In the genomic region with DNA sequence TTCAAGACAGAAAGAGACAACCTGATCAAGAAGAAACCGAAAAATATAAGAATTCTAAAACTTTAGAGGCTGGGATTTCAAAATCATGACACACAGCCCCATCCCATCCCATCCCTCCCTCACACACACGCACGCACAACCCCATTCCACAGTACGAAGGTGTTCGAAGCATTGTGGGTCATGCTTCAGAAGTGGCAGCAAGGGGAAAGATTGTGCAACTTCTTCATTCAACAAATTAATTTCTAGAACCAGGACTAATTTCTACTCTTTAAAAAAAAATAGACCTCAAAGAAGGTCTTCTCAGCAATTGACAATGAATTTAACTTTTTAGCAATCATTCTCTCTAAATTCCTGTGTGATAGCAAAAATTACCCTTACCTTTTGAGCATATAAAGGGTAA, we compare ENCODE assay signal across 8 cellular contexts. TPM values are rescaled to one million over a fixed set of nuclear protein-coding genes. Genes with fewer than 3 reads are reported as not detected.
A peak's percentile ranks its signal among the peaks of the same experiment; 100 is the strongest.
DNase-seq lines count a peak whose midpoint lies in the region; ATAC-seq and TF ChIP-seq lines count a peak whose summit lies in the region.

No MANE protein-coding gene starts in this region.

- ATAC-seq in GM18498 (IDR thresholded peaks at IDR 0.05; ENCODE audit: unreplicated experiment) (no peak), HG03342 (IDR thresholded peaks at IDR 0.05; ENCODE audit: unreplicated experiment) (no peak)

- H3K27ac ChIP-seq in KMS-11 (no peak overlapping the region), coronary artery (peak overlapping the region; percentile 91 to 94)

- peak overlapping the region; percentile 38; the same call in 1 of the 2 replicates for H2AFZ ChIP-seq in KMS-11 (ENCODE audit: low read depth)

- no peaks in the 10 kb centered on the region for H4K20me1 ChIP-seq in KMS-11 (ENCODE audit: insufficient read depth)

- H3K79me2 ChIP-seq in KMS-11 (ENCODE audit: insufficient read depth, low read depth): no peaks in the 10 kb centered on the region

- H3K4me1 ChIP-seq in BE2C (no peaks in the 10 kb centered on the region), KMS-11 (ENCODE audit: low read depth, poor library complexity, severe bottlenecking) (peaks cover 29% of the 10 kb centered on the region)

- H3K36me3 Mint-ChIP-seq in nephron progenitor cell (ENCODE audit: low read depth): no peaks in the 10 kb centered on the region

- H3K27me3 ChIP-seq in BE2C: peaks cover 2% of the 10 kb centered on the region; the same call in 1 of the 2 replicates
- H3K27me3 ChIP-seq in KMS-11 (ENCODE audit: insufficient read depth, low read depth): no peaks in the 10 kb centered on the region

- DNase-seq in BE2C (no peak), coronary artery (ENCODE audit: low spot score) (no peak), nephron progenitor cell (no peak), NCI-H510A (lab: John Stamatoyannopoulos, UW) (no peak), iPS-NIHi11 (ENCODE audit: low spot score) (no peak)

- no peaks in the 10 kb centered on the region for H3K9me3 ChIP-seq in BE2C

- H3K4me3 Mint-ChIP-seq in nephron progenitor cell: peak overlapping the region; percentile 88

- peak overlapping the region; percentile 75; the same call in 1 of the 2 replicates for H3K9ac ChIP-seq in KMS-11

- no peaks in the 10 kb centered on the region for H3K9me3 Mint-ChIP-seq in nephron progenitor cell

- H3K36me3 ChIP-seq in BE2C (no peaks in the 10 kb centered on the region), KMS-11 (ENCODE audit: insufficient read depth) (no peaks in the 10 kb centered on the region)

- peaks cover 9% of the 10 kb centered on the region for H3K4me1 Mint-ChIP-seq in nephron progenitor cell

- peak overlapping the region; percentile 98 for H3K27ac Mint-ChIP-seq in nephron progenitor cell

- peak overlapping the region; percentile 46 for H3K4me2 ChIP-seq in KMS-11

- TF ChIP-seq CTCF in BE2C (IDR thresholded peaks at IDR 0.05; ENCODE audit: low read depth, low read length) (no peak), KMS-11 (conservative IDR thresholded peaks at IDR 0.05; ENCODE audit: low read depth, low read length) (no peak), coronary artery (IDR thresholded peaks at IDR 0.05) (no peak), nephron progenitor cell (IDR thresholded peaks at IDR 0.05) (no peak)

- peaks cover 8% of the 10 kb centered on the region for H3K27me3 Mint-ChIP-seq in nephron progenitor cell (ENCODE audit: low read depth, poor library complexity)

- H3K4me3 ChIP-seq in BE2C (ENCODE audit: low read depth, low read length) (peak overlapping the region; percentile 75), KMS-11 (IDR thresholded peaks at IDR 0.05; ENCODE audit: insufficient read depth, low read depth, low read length) (no peak overlapping the region), coronary artery (peak overlapping the region; percentile 83)

RNA-seq across cellular contexts. Expression of a gene that starts 0.9 kb away (rescaled TPM):
- 1.6 TPM for polyA plus RNA-seq in BE2C (2012; ENCODE audit: insufficient read depth, insufficient read length, low read depth)

RNA-seq across cellular contexts. Expression of a gene that starts 1.0 kb away (rescaled TPM):
- polyA plus RNA-seq in BE2C (2012; ENCODE audit: insufficient read depth, insufficient read length, low read depth): 5.0 TPM

RNA-seq across cellular contexts. Expression of a gene that starts 51.9 kb away (rescaled TPM):
- polyA plus RNA-seq in BE2C (2012; ENCODE audit: insufficient read depth, insufficient read length, low read depth): 36.6 TPM
